Comparison of ENCODE assay signal across 8 cellular contexts in the genomic region with DNA sequence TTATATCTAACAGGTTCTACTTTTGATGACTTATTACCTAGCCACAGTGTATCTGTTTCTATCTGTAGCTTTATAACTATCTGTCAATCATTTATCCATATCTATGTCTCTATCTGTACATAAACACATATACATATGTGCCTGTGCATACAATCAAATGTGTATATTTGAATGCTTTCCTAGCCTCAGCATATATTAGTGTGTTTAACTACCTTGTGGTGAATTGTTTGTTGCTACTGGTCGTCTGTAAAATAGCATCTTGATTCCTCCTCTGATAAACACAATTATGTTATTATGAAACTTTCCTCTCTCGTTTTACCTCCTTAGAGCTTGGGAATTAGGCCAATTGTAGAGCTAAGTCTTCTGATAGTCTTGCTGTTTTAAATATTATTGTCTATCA. TPM values are rescaled to one million over a fixed set of nuclear protein-coding genes. Genes with fewer than 3 reads are reported as not detected.
DNase-seq lines count a peak whose midpoint lies in the region; ATAC-seq and TF ChIP-seq lines count a peak whose summit lies in the region.

No MANE protein-coding gene starts in this region.

- peaks cover 18% of the 10 kb centered on the region for H3F3A ChIP-seq in MM.1S (ENCODE audit: insufficient read depth, low read length)

- no peaks in the 10 kb centered on the region for H3K9me2 ChIP-seq in MM.1S (replicated peaks; ENCODE audit: insufficient read depth, low read length)

- H3K27ac Mint-ChIP-seq in HFFc6 = no peak overlapping the region

- H3K79me2 ChIP-seq in MM.1S (ENCODE audit: low read length) = peaks cover 35% of the 10 kb centered on the region

- H3K9me3 ChIP-seq in MM.1S (replicated peaks; ENCODE audit: insufficient read depth, low read length) = no peaks in the 10 kb centered on the region
- no peaks in the 10 kb centered on the region for H3K9me3 ChIP-seq in muscle layer of duodenum (ENCODE audit: control insufficient read depth in 1 of 2, low read length in 2 of 2)

- H3K27me3 Mint-ChIP-seq in HFFc6 (ENCODE audit: insufficient read depth) = no peaks in the 10 kb centered on the region

- peak overlapping the region; percentile 20; the same call in 1 of the 2 replicates for H3K9ac ChIP-seq in MM.1S (ENCODE audit: low read length)

- peak overlapping the region; percentile 59 for H3K27ac ChIP-seq in MM.1S (ENCODE audit: low read length)
- H3K27ac ChIP-seq in muscle layer of duodenum (ENCODE audit: low read length) = peak overlapping the region; percentile 15

- TF ChIP-seq POLR2A in GM18505 (IDR thresholded peaks at IDR 0.05; ENCODE audit: borderline replicate concordance, extremely low read depth, insufficient read depth, insufficient read length) = no peak

- H3K4me3 Mint-ChIP-seq in HFFc6 = no peak overlapping the region

- peaks cover 4% of the 10 kb centered on the region; the same call in 1 of the 2 replicates for H3K36me3 Mint-ChIP-seq in HFFc6 (ENCODE audit: low read depth)

- H3K36me3 ChIP-seq in MM.1S (replicated peaks; ENCODE audit: insufficient read depth, low read length) (no peaks in the 10 kb centered on the region), muscle layer of duodenum (ENCODE audit: control insufficient read depth in 1 of 2, insufficient read depth in 2 of 2, low read length in 2 of 2) (no peaks in the 10 kb centered on the region)

- peaks cover 19% of the 10 kb centered on the region for H3K9me3 Mint-ChIP-seq in HFFc6

- H3K4me1 ChIP-seq in MM.1S (ENCODE audit: low read length) (peaks cover 19% of the 10 kb centered on the region), muscle layer of duodenum (ENCODE audit: control insufficient read depth in 1 of 2, insufficient read depth in 2 of 2, low read length in 2 of 2) (peaks cover 7 to 20% of the 10 kb centered on the region in 2 donors)

- no peaks in the 10 kb centered on the region for H4K20me1 ChIP-seq in MM.1S (ENCODE audit: insufficient read depth, low read length)

- H3K4me2 ChIP-seq in MM.1S (ENCODE audit: low read depth, low read length) = peak overlapping the region; percentile 75

- H3K27me3 ChIP-seq in MM.1S (replicated peaks; ENCODE audit: insufficient read depth, low read length) = no peaks in the 10 kb centered on the region
- H3K27me3 ChIP-seq in muscle layer of duodenum (ENCODE audit: low read depth, low read length) = no peaks in the 10 kb centered on the region

- H3K4me3 ChIP-seq in MM.1S (ENCODE audit: low read length) = peak overlapping the region; percentile 41; the same call in 1 of the 2 replicates
- H3K4me3 ChIP-seq in muscle layer of duodenum (ENCODE audit: low read depth in 1 of 2, low read length in 2 of 2) = peak overlapping the region in 1 of 2 donors; percentile 56

- ATAC-seq in GM18505 (IDR thresholded peaks at IDR 0.05; ENCODE audit: unreplicated experiment) (peak; percentile 19), GM21723 (IDR thresholded peaks at IDR 0.05; ENCODE audit: unreplicated experiment) (peak; percentile 26)

- DNase-seq in MM.1S = no peak
- no peak for DNase-seq in stimulated activated CD4-positive, alpha-beta T cell treated with anti-CD3 and anti-CD28 coated beads, Interleukin-1b, Interleukin-23, amount 100 ng/mL, for 48 hours
- no peak for DNase-seq in central memory CD4-positive, alpha-beta T cell
- no peak for DNase-seq in HuH-7.5 (ENCODE audit: low spot score)
- no peak for DNase-seq in HFFc6

- peak overlapping the region; percentile 55 for H2AFZ ChIP-seq in MM.1S (ENCODE audit: low read length)

- H3K4me1 Mint-ChIP-seq in HFFc6 (ENCODE audit: low read depth) = peaks cover 9% of the 10 kb centered on the region; the same call in 1 of the 2 replicates

- TF ChIP-seq CTCF in MM.1S (IDR thresholded peaks at IDR 0.05; ENCODE audit: low read length) = no peak
- no peak for TF ChIP-seq CTCF in HFFc6 (IDR thresholded peaks at IDR 0.05)

RNA-seq across cellular contexts. Expression of gene PARP8, which starts 44.4 kb away (rescaled TPM):
- 1 to 10 TPM in 2 of 6 experiments, under 1 TPM in 4; 0.71 to 5.5 (median 0.81) TPM for total RNA-seq in HFFc6 (2021; fragmentation: NEBNext Ultra II Directional; extraction: Animal tissue kit (Norgen Biotek cat#: 25700))
